Comparison of ENCODE assay signal across 17 cellular contexts in genomic region chr16:31088459-31089183, GRCh38. TPM values are rescaled to one million over a fixed set of nuclear protein-coding genes. Genes with fewer than 3 reads are reported as not detected.
DNase-seq lines count a peak whose midpoint lies in the region; ATAC-seq and TF ChIP-seq lines count a peak whose summit lies in the region.
"Had no signal": no experiment of that assay in that cellular context is flagged by ENCODE, and none has a peak within 500 bp of the region (broad histone marks: within the 10 kb centered on the region; RNA-seq: fewer than 3 reads in every experiment).

Gene PRSS53, minus strand, starts transcription at chr16:31088943. Its CDS starts 134 bp downstream, at chr16:31088809.

- H3K27ac Mint-ChIP-seq in glutamatergic neuron (ENCODE audit: unreplicated experiment): no peak within 1 kb of the TSS
- H3K27ac Mint-ChIP-seq: activated T-cell treated with anti-CD3 and anti-CD28 coated beads, Interleukin-2, amount 50 U/mL, for 72 hours had no signal

- no peak for TF ChIP-seq CTCF in RWPE1 (conservative IDR thresholded peaks at IDR 0.05; ENCODE audit: low read depth)
- TF ChIP-seq CTCF in glutamatergic neuron (IDR thresholded peaks at IDR 0.05; ENCODE audit: partially characterized antibody, unreplicated experiment): no peak

- CTCF ChIA-PET in RWPE1 (lab: Yijun Ruan, JAX): interaction anchor here (2.5 kb wide), 1 partner anchor 104 kb away, joined by 11 read pairs; the partner anchor contains the start of gene HSD3B7

- H3K9me3 Mint-ChIP-seq in glutamatergic neuron (ENCODE audit: unreplicated experiment): peaks cover 6% of the 10 kb centered on the region
- H3K9me3 Mint-ChIP-seq: activated T-cell treated with anti-CD3 and anti-CD28 coated beads, Interleukin-2, amount 50 U/mL, for 72 hours had no signal

- no peak for ATAC-seq in sciatic nerve
- ATAC-seq: activated T-cell treated with anti-CD3 and anti-CD28 coated beads, Interleukin-2, amount 50 U/mL, for 72 hours; mucosa of descending colon had no signal

- POLR2A ChIA-PET in RWPE1 (lab: Yijun Ruan, JAX; ENCODE audit: low non-redundant PET): no interaction called here

- H3K4me1 Mint-ChIP-seq in glutamatergic neuron (ENCODE audit: low read depth, unreplicated experiment): peaks cover 12% of the 10 kb centered on the region

- peaks cover 8% of the 10 kb centered on the region for H3K27me3 Mint-ChIP-seq in glutamatergic neuron (ENCODE audit: unreplicated experiment)

- H3K36me3 Mint-ChIP-seq in glutamatergic neuron (ENCODE audit: unreplicated experiment): no peaks in the 10 kb centered on the region

- intact Hi-C loops in sciatic nerve (cut with DNase I): no loop called here

- no peak within 1 kb of the TSS for H3K4me3 Mint-ChIP-seq in glutamatergic neuron (ENCODE audit: unreplicated experiment)
- H3K4me3 Mint-ChIP-seq: activated T-cell treated with anti-CD3 and anti-CD28 coated beads, Interleukin-2, amount 50 U/mL, for 72 hours had no signal

- H3K27ac ChIP-seq in RWPE1: peak within 1 kb of the TSS; percentile 67

- peak; percentile 11 for DNase-seq in NCI-H1092 treated with DMSO at 0.1 percent for 48 hours (lab: John Stamatoyannopoulos, UW)
- no peak for DNase-seq in NCI-H1092 (lab: John Stamatoyannopoulos, UW)
- DNase-seq in COLO668 (lab: John Stamatoyannopoulos, UW; ENCODE audit: unreplicated experiment): peak; percentile 58
- no peak for DNase-seq in RWPE1 (ENCODE audit: low spot score)
- no peak for DNase-seq in glutamatergic neuron
- no peak for DNase-seq in NAMALWA (ENCODE audit: low spot score)
- DNase-seq in anterior cingulate cortex (lab: John Stamatoyannopoulos, UW): no peak
- no peak for DNase-seq in sciatic nerve (ENCODE audit: low spot score)
- DNase-seq: activated T-cell treated with anti-CD3 and anti-CD28 coated beads, Interleukin-2, amount 50 U/mL, for 72 hours; COR-L47; cortex of kidney; mucosa of descending colon; NCI-H1105; NCI-H526 treated with DMSO at 0.1 percent for 48 hours; Right ventricle myocardium superior; stimulated activated CD4-positive, alpha-beta T cell treated with anti-CD3 and anti-CD28 coated beads, Interleukin-4, amount 100 ng/mL, for 4 hours; T-helper 2 cell had no signal

RNA-seq across cellular contexts. Expression of gene PRSS53, which starts in this region (rescaled TPM):
- 20.4 TPM for total RNA-seq in glutamatergic neuron (ENCODE audit: unreplicated experiment)
- total RNA-seq in sciatic nerve: 3.1 TPM

Comparison
In these comparisons a context has a peak if more than half of its experiments do, and no peak if none do; other contexts are left out.
1. DNase-seq: peak in NCI-H1092 treated with DMSO at 0.1 percent for 48 hours (single experiment) and COLO668 (single experiment); none in NCI-H1092 (single experiment), RWPE1 (single experiment), glutamatergic neuron (single experiment), NAMALWA (single experiment), anterior cingulate cortex (0 of 58) and sciatic nerve (single experiment).